ENCODE assay signal across 1 cellular context in the genomic region with DNA sequence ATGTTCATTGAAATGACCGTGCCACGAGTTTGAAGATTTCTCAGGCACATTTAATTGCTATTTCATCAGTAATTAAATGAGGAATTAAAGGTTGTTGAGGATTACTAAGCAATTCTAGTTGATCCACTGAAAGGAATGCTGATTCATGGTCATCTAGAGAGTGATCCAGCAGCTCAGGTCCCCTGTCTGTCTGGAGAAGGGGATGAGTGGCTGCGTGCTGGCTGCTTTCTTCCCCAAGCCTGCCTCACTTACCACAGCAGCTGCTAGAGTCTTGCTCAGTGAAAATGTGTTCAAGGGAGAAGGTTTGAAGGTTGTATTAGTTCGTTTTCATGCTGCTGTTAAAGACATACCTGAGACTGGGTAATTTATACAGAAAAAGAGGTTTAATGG.
TF ChIP-seq lines count a peak whose summit lies in the region.

No MANE protein-coding gene starts in this region.

TF ChIP-seq in K562, 482 proteins besides CTCF, POLR2A, EP300 and RAD21 (continued from another document and continues in another):
- TF ChIP-seq, protein P1, sequence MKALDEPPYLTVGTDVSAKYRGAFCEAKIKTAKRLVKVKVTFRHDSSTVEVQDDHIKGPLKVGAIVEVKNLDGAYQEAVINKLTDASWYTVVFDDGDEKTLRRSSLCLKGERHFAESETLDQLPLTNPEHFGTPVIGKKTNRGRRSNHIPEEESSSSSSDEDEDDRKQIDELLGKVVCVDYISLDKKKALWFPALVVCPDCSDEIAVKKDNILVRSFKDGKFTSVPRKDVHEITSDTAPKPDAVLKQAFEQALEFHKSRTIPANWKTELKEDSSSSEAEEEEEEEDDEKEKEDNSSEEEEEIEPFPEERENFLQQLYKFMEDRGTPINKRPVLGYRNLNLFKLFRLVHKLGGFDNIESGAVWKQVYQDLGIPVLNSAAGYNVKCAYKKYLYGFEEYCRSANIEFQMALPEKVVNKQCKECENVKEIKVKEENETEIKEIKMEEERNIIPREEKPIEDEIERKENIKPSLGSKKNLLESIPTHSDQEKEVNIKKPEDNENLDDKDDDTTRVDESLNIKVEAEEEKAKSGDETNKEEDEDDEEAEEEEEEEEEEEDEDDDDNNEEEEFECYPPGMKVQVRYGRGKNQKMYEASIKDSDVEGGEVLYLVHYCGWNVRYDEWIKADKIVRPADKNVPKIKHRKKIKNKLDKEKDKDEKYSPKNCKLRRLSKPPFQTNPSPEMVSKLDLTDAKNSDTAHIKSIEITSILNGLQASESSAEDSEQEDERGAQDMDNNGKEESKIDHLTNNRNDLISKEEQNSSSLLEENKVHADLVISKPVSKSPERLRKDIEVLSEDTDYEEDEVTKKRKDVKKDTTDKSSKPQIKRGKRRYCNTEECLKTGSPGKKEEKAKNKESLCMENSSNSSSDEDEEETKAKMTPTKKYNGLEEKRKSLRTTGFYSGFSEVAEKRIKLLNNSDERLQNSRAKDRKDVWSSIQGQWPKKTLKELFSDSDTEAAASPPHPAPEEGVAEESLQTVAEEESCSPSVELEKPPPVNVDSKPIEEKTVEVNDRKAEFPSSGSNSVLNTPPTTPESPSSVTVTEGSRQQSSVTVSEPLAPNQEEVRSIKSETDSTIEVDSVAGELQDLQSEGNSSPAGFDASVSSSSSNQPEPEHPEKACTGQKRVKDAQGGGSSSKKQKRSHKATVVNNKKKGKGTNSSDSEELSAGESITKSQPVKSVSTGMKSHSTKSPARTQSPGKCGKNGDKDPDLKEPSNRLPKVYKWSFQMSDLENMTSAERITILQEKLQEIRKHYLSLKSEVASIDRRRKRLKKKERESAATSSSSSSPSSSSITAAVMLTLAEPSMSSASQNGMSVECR (CRISPR knock-in tag; IDR thresholded peaks at IDR 0.05), result no peak
- no peak for TF ChIP-seq HSF4 (CRISPR knock-in tag; IDR thresholded peaks at IDR 0.05; ENCODE audit: borderline replicate concordance)
- no peak for TF ChIP-seq BRCA1 (IDR thresholded peaks at IDR 0.05)
- TF ChIP-seq BRCA1 (CRISPR knock-in tag; IDR thresholded peaks at IDR 0.05), result no peak
- TF ChIP-seq RHOXF2B (CRISPR knock-in tag; conservative IDR thresholded peaks at IDR 0.05), result no peak
- TF ChIP-seq, protein P2, sequence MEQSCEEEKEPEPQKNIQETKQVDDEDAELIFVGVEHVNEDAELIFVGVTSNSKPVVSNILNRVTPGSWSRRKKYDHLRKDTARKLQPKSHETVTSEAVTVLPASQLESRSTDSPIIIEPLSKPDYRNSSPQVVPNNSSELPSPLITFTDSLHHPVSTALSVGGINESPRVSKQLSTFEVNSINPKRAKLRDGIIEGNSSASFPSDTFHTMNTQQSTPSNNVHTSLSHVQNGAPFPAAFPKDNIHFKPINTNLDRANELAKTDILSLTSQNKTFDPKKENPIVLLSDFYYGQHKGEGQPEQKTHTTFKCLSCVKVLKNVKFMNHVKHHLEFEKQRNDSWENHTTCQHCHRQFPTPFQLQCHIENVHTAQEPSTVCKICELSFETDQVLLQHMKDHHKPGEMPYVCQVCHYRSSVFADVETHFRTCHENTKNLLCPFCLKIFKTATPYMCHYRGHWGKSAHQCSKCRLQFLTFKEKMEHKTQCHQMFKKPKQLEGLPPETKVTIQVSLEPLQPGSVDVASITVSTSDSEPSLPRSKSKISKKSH (CRISPR knock-in tag; IDR thresholded peaks at IDR 0.05), result no peak
- TF ChIP-seq, protein P3, sequence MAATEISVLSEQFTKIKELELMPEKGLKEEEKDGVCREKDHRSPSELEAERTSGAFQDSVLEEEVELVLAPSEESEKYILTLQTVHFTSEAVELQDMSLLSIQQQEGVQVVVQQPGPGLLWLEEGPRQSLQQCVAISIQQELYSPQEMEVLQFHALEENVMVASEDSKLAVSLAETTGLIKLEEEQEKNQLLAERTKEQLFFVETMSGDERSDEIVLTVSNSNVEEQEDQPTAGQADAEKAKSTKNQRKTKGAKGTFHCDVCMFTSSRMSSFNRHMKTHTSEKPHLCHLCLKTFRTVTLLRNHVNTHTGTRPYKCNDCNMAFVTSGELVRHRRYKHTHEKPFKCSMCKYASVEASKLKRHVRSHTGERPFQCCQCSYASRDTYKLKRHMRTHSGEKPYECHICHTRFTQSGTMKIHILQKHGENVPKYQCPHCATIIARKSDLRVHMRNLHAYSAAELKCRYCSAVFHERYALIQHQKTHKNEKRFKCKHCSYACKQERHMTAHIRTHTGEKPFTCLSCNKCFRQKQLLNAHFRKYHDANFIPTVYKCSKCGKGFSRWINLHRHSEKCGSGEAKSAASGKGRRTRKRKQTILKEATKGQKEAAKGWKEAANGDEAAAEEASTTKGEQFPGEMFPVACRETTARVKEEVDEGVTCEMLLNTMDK (IDR thresholded peaks at IDR 0.05; ENCODE audit: borderline replicate concordance, insufficient read depth, low read depth, low read length, poor library complexity, severe bottlenecking), result no peak
- peak; percentile 77 for TF ChIP-seq BACH1 (tag; IDR thresholded peaks at IDR 0.05)
- no peak for TF ChIP-seq ZNF507 (tag; conservative IDR thresholded peaks at IDR 0.05)
- TF ChIP-seq NFE2L1 (tag; IDR thresholded peaks at IDR 0.05; ENCODE audit: borderline replicate concordance, low read depth), result peak; percentile 41; the same call in 1 of the 2 replicates
- TF ChIP-seq, protein P4, sequence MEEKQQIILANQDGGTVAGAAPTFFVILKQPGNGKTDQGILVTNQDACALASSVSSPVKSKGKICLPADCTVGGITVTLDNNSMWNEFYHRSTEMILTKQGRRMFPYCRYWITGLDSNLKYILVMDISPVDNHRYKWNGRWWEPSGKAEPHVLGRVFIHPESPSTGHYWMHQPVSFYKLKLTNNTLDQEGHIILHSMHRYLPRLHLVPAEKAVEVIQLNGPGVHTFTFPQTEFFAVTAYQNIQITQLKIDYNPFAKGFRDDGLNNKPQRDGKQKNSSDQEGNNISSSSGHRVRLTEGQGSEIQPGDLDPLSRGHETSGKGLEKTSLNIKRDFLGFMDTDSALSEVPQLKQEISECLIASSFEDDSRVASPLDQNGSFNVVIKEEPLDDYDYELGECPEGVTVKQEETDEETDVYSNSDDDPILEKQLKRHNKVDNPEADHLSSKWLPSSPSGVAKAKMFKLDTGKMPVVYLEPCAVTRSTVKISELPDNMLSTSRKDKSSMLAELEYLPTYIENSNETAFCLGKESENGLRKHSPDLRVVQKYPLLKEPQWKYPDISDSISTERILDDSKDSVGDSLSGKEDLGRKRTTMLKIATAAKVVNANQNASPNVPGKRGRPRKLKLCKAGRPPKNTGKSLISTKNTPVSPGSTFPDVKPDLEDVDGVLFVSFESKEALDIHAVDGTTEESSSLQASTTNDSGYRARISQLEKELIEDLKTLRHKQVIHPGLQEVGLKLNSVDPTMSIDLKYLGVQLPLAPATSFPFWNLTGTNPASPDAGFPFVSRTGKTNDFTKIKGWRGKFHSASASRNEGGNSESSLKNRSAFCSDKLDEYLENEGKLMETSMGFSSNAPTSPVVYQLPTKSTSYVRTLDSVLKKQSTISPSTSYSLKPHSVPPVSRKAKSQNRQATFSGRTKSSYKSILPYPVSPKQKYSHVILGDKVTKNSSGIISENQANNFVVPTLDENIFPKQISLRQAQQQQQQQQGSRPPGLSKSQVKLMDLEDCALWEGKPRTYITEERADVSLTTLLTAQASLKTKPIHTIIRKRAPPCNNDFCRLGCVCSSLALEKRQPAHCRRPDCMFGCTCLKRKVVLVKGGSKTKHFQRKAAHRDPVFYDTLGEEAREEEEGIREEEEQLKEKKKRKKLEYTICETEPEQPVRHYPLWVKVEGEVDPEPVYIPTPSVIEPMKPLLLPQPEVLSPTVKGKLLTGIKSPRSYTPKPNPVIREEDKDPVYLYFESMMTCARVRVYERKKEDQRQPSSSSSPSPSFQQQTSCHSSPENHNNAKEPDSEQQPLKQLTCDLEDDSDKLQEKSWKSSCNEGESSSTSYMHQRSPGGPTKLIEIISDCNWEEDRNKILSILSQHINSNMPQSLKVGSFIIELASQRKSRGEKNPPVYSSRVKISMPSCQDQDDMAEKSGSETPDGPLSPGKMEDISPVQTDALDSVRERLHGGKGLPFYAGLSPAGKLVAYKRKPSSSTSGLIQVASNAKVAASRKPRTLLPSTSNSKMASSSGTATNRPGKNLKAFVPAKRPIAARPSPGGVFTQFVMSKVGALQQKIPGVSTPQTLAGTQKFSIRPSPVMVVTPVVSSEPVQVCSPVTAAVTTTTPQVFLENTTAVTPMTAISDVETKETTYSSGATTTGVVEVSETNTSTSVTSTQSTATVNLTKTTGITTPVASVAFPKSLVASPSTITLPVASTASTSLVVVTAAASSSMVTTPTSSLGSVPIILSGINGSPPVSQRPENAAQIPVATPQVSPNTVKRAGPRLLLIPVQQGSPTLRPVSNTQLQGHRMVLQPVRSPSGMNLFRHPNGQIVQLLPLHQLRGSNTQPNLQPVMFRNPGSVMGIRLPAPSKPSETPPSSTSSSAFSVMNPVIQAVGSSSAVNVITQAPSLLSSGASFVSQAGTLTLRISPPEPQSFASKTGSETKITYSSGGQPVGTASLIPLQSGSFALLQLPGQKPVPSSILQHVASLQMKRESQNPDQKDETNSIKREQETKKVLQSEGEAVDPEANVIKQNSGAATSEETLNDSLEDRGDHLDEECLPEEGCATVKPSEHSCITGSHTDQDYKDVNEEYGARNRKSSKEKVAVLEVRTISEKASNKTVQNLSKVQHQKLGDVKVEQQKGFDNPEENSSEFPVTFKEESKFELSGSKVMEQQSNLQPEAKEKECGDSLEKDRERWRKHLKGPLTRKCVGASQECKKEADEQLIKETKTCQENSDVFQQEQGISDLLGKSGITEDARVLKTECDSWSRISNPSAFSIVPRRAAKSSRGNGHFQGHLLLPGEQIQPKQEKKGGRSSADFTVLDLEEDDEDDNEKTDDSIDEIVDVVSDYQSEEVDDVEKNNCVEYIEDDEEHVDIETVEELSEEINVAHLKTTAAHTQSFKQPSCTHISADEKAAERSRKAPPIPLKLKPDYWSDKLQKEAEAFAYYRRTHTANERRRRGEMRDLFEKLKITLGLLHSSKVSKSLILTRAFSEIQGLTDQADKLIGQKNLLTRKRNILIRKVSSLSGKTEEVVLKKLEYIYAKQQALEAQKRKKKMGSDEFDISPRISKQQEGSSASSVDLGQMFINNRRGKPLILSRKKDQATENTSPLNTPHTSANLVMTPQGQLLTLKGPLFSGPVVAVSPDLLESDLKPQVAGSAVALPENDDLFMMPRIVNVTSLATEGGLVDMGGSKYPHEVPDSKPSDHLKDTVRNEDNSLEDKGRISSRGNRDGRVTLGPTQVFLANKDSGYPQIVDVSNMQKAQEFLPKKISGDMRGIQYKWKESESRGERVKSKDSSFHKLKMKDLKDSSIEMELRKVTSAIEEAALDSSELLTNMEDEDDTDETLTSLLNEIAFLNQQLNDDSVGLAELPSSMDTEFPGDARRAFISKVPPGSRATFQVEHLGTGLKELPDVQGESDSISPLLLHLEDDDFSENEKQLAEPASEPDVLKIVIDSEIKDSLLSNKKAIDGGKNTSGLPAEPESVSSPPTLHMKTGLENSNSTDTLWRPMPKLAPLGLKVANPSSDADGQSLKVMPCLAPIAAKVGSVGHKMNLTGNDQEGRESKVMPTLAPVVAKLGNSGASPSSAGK (IDR thresholded peaks at IDR 0.05), result no peak; the same call in 1 of the 2 replicates
- TF ChIP-seq TEAD2 (tag; IDR thresholded peaks at IDR 0.05), result no peak
- peak; percentile 18; the same call in 1 of the 2 replicates for TF ChIP-seq L3MBTL2 (IDR thresholded peaks at IDR 0.05)
- TF ChIP-seq TAF7 (tag; IDR thresholded peaks at IDR 0.05), result no peak
- TF ChIP-seq FOXJ2 (tag; IDR thresholded peaks at IDR 0.05), result no peak
- peak; percentile 80 for TF ChIP-seq NFE2 (IDR thresholded peaks at IDR 0.05; ENCODE audit: low read depth)
- TF ChIP-seq, protein P5, sequence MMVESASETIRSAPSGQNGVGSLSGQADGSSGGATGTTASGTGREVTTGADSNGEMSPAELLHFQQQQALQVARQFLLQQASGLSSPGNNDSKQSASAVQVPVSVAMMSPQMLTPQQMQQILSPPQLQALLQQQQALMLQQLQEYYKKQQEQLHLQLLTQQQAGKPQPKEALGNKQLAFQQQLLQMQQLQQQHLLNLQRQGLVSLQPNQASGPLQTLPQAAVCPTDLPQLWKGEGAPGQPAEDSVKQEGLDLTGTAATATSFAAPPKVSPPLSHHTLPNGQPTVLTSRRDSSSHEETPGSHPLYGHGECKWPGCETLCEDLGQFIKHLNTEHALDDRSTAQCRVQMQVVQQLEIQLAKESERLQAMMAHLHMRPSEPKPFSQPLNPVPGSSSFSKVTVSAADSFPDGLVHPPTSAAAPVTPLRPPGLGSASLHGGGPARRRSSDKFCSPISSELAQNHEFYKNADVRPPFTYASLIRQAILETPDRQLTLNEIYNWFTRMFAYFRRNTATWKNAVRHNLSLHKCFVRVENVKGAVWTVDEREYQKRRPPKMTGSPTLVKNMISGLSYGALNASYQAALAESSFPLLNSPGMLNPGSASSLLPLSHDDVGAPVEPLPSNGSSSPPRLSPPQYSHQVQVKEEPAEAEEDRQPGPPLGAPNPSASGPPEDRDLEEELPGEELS (CRISPR knock-in tag; IDR thresholded peaks at IDR 0.05; ENCODE audit: borderline replicate concordance), result no peak
- no peak for TF ChIP-seq KLF6 (CRISPR knock-in tag; IDR thresholded peaks at IDR 0.05; ENCODE audit: borderline replicate concordance)
- TF ChIP-seq C11orf30 (IDR thresholded peaks at IDR 0.05; ENCODE audit: low read depth), result peak; percentile 84
- no peak for TF ChIP-seq FIP1L1 (IDR thresholded peaks at IDR 0.05; ENCODE audit: low read depth, low read length, poor library complexity, severe bottlenecking)
- no peak for TF ChIP-seq GATAD2B (IDR thresholded peaks at IDR 0.05; ENCODE audit: borderline replicate concordance)
- TF ChIP-seq, protein P6, sequence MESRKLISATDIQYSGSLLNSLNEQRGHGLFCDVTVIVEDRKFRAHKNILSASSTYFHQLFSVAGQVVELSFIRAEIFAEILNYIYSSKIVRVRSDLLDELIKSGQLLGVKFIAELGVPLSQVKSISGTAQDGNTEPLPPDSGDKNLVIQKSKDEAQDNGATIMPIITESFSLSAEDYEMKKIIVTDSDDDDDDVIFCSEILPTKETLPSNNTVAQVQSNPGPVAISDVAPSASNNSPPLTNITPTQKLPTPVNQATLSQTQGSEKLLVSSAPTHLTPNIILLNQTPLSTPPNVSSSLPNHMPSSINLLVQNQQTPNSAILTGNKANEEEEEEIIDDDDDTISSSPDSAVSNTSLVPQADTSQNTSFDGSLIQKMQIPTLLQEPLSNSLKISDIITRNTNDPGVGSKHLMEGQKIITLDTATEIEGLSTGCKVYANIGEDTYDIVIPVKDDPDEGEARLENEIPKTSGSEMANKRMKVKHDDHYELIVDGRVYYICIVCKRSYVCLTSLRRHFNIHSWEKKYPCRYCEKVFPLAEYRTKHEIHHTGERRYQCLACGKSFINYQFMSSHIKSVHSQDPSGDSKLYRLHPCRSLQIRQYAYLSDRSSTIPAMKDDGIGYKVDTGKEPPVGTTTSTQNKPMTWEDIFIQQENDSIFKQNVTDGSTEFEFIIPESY (CRISPR knock-in tag; IDR thresholded peaks at IDR 0.05), result no peak
- TF ChIP-seq, protein P7, sequence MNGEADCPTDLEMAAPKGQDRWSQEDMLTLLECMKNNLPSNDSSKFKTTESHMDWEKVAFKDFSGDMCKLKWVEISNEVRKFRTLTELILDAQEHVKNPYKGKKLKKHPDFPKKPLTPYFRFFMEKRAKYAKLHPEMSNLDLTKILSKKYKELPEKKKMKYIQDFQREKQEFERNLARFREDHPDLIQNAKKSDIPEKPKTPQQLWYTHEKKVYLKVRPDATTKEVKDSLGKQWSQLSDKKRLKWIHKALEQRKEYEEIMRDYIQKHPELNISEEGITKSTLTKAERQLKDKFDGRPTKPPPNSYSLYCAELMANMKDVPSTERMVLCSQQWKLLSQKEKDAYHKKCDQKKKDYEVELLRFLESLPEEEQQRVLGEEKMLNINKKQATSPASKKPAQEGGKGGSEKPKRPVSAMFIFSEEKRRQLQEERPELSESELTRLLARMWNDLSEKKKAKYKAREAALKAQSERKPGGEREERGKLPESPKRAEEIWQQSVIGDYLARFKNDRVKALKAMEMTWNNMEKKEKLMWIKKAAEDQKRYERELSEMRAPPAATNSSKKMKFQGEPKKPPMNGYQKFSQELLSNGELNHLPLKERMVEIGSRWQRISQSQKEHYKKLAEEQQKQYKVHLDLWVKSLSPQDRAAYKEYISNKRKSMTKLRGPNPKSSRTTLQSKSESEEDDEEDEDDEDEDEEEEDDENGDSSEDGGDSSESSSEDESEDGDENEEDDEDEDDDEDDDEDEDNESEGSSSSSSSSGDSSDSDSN (IDR thresholded peaks at IDR 0.05; ENCODE audit: borderline replicate concordance in 1 of 2, low read depth in 2 of 2, low read length in 2 of 2), result no peak
- TF ChIP-seq SAFB (IDR thresholded peaks at IDR 0.05; ENCODE audit: borderline replicate concordance, low read depth, low read length), result no peak
- no peak for TF ChIP-seq TAF9B (IDR thresholded peaks at IDR 0.05; ENCODE audit: partially characterized antibody)
